Comparison of ENCODE assay signal across 9 cellular contexts in the genomic region with DNA sequence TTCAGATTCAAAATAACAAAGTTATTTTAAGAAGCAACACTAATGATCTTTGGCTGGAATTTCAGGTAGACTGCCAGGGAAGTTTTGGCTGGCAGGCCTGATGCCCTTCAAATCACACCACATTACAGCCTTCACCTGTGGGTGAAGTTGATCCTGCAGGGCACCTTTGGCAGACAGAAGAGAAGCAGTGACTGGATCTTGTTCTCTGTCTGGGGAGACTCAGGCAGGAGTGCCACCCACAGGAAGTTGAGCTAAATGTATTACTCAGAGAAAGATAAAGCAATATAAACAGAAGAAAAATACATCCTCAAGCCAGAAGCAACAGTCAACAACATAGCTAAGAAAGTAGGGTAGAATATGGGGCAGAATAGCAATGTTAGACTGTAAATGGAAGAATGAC. TPM values are rescaled to one million over a fixed set of nuclear protein-coding genes. Genes with fewer than 3 reads are reported as not detected.
A peak's percentile ranks its signal among the peaks of the same experiment; 100 is the strongest.
DNase-seq lines count a peak whose midpoint lies in the region; ATAC-seq, FAIRE-seq and TF ChIP-seq lines count a peak whose summit lies in the region.
"Had no signal": no experiment of that assay in that cellular context is flagged by ENCODE, and none has a peak within 500 bp of the region (broad histone marks: within the 10 kb centered on the region; RNA-seq: fewer than 3 reads in every experiment).

No MANE protein-coding gene starts in this region.

- H3K9me2 ChIP-seq in GM23248 (ENCODE audit: insufficient read depth) (no peaks in the 10 kb centered on the region), Karpas-422 (replicated peaks; ENCODE audit: insufficient read depth, low read length) (no peaks in the 10 kb centered on the region)

- TF ChIP-seq CTCF in GM13976 (IDR thresholded peaks at IDR 0.05; ENCODE audit: borderline replicate concordance, control extremely low read depth, extremely low read depth, insufficient read depth, missing control alignments), result no peak

- no peaks in the 10 kb centered on the region for H3K27me3 ChIP-seq in GM23248 (replicated peaks; ENCODE audit: insufficient read depth)
- H3K27me3 ChIP-seq in Karpas-422 (ENCODE audit: low read length), result no peaks in the 10 kb centered on the region

- H3K4me2 ChIP-seq in GM23248 (ENCODE audit: unreplicated experiment) (no peak overlapping the region), Karpas-422 (ENCODE audit: low read depth, low read length, poor library complexity, severe bottlenecking) (no peak overlapping the region)

- H3K79me2 ChIP-seq in GM23248 (ENCODE audit: insufficient read depth), result no peaks in the 10 kb centered on the region
- no peaks in the 10 kb centered on the region for H3K79me2 ChIP-seq in Karpas-422 (ENCODE audit: low read length)

- DNase-seq in ACHN, result peak; percentile 41
- DNase-seq in GM23248, result peak; percentile 79
- peak; percentile 49 for DNase-seq in RCC 7860 (ENCODE audit: low spot score)
- DNase-seq in fibroblast of gingiva (ENCODE audit: low read depth), result peak; percentile 48
- DNase-seq in GM13976 (ENCODE audit: low spot score), result no peak
- DNase-seq in HTR-8/SVneo (ENCODE audit: insufficient read length, low spot score), result no peak
- no peak for DNase-seq in Karpas-422
- DNase-seq: GF-D8 had no signal

- in situ Hi-C loops in ACHN (cut with HindIII; ENCODE audit: low pct_ligation_motif_present, low pct_unique_long_range_greater_than_20kb, low sequenced_read_pairs) (no loop called here), GM23248 (cut with MboI) (loop anchor here (25.0 kb wide), 1 partner anchor 1385 kb away; the partner anchor contains the start of gene PAQR3), GM13976 (cut with MboI; ENCODE audit: low sequenced_read_pairs, unreplicated experiment) (no loop called here)

- H3K4me3 ChIP-seq in GM23248, result no peak overlapping the region
- no peak overlapping the region for H3K4me3 ChIP-seq in Karpas-422 (ENCODE audit: low read length)

- H3K27ac ChIP-seq in GM23248 (no peak overlapping the region), Karpas-422 (ENCODE audit: low read length) (no peak overlapping the region)

- H3K36me3 ChIP-seq in GM23248 (ENCODE audit: low read depth) (no peaks in the 10 kb centered on the region), Karpas-422 (ENCODE audit: insufficient read depth, low read length) (no peaks in the 10 kb centered on the region)

- peaks cover 11% of the 10 kb centered on the region; the same call in 1 of the 2 replicates for H3F3A ChIP-seq in GM23248 (ENCODE audit: insufficient read depth)

- 0 out of 2 replicates have a peak overlapping the region, but pooled peaks have one; percentile 26 for H2AFZ ChIP-seq in GM23248
- no peak overlapping the region for H2AFZ ChIP-seq in Karpas-422 (ENCODE audit: low read length)

- H3K9me3 ChIP-seq in GM23248 (ENCODE audit: low read depth) (no peaks in the 10 kb centered on the region), Karpas-422 (ENCODE audit: low read length) (no peaks in the 10 kb centered on the region)

- peaks cover 20% of the 10 kb centered on the region for H3K4me1 ChIP-seq in GM23248 (ENCODE audit: insufficient read depth)
- no peaks in the 10 kb centered on the region for H3K4me1 ChIP-seq in Karpas-422 (ENCODE audit: low read length)

- ATAC-seq in GM19035 (IDR thresholded peaks at IDR 0.05; ENCODE audit: unreplicated experiment), result no peak

- FAIRE-seq in RCC 7860 (lab: Jason Lieb, UNC), result no peak
- FAIRE-seq in HTR-8/SVneo (lab: Jason Lieb, UNC), result no peak

- H4K20me1 ChIP-seq in GM23248 (ENCODE audit: insufficient read depth), result no peaks in the 10 kb centered on the region
- H4K20me1 ChIP-seq in Karpas-422 (ENCODE audit: insufficient read depth, low read depth, low read length), result no peaks in the 10 kb centered on the region

- no peak overlapping the region for H3K9ac ChIP-seq in GM23248
- H3K9ac ChIP-seq in Karpas-422 (ENCODE audit: low read length), result no peak overlapping the region

RNA-seq across cellular contexts. Expression of gene CFAP299, which starts 12.8 kb away (rescaled TPM):
- 1.1 TPM in 1 of 2 replicates, not detected in the other for total RNA-seq in GM23248 (2014; rRNA removed; shearing (Covaris generic))
- 1.0 and 1.2 TPM in 2 replicates for polyA plus RNA-seq in GM23248 (2016; fragmentation: Nextera tagmentation; extraction: Ambion mirVana)
- not detected in 2 replicates for total RNA-seq in Karpas-422 (2014; rRNA removed; shearing (Covaris generic); ENCODE audit: low replicate concordance)

RNA-seq across cellular contexts. Expression of gene FGF5, which starts 56.3 kb away (rescaled TPM):
- 13.4 and 15.5 TPM in 2 replicates for total RNA-seq in GM23248 (2014; rRNA removed; shearing (Covaris generic))
- polyA plus RNA-seq in GM23248 (2016; fragmentation: Nextera tagmentation; extraction: Ambion mirVana), result 59.9 and 63.7 TPM in 2 replicates
- not detected in 2 replicates for total RNA-seq in Karpas-422 (2014; rRNA removed; shearing (Covaris generic); ENCODE audit: low replicate concordance)

Comparison
In these comparisons a context has a peak if more than half of its experiments do, and no peak if none do; other contexts are left out.
1. DNase-seq: peak in ACHN (single experiment), GM23248 (single experiment), RCC 7860 (single experiment) and fibroblast of gingiva (single experiment); none in GM13976 (single experiment), HTR-8/SVneo (single experiment) and Karpas-422 (single experiment).
2. RNA of gene FGF5, which starts 56.3 kb away (total RNA-seq): 13.4 to 15.5 TPM in GM23248; not detected in Karpas-422; every median in the first group is over 10 times any median in the second.